ENCODE assay signal across 1 cellular context in the genomic region with DNA sequence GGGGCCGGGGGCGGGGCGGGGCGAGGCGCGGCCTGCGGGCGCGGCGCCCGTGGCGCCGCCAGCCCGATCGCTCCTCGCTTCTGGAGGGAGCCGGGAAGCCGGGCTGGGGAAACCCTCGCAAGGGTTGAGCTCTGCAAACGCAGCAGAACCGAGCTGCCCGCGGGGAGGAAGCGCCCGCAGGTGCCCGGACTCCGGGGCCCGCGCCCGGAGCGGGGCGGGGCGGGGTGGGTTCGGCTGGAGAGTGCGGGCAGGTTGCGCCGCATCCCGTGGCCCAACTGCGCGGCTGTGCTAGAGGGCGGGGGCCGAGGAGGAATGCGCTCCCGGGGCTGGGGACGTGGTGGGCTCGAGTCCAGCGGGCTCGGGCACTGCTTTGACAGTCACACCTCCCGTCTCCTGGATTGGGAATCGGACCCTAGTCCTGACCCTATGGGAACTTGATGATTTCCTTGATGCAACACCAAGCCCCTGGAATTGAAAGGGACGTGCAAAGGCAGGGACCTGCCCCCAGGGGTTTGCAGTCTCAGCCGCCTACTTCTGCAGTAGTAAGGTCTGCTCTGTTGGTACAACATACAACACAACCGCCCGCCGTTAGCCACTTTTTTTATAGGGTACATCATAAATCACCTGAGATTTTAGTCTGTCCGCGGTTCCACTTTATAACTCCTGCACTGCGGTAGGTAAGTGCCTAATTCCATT.
TF ChIP-seq lines count a peak whose summit lies in the region.

No MANE protein-coding gene starts in this region.

TF ChIP-seq in GM23338, 12 proteins besides CTCF, POLR2A, EP300 and RAD21:
- TF ChIP-seq, protein P1, sequence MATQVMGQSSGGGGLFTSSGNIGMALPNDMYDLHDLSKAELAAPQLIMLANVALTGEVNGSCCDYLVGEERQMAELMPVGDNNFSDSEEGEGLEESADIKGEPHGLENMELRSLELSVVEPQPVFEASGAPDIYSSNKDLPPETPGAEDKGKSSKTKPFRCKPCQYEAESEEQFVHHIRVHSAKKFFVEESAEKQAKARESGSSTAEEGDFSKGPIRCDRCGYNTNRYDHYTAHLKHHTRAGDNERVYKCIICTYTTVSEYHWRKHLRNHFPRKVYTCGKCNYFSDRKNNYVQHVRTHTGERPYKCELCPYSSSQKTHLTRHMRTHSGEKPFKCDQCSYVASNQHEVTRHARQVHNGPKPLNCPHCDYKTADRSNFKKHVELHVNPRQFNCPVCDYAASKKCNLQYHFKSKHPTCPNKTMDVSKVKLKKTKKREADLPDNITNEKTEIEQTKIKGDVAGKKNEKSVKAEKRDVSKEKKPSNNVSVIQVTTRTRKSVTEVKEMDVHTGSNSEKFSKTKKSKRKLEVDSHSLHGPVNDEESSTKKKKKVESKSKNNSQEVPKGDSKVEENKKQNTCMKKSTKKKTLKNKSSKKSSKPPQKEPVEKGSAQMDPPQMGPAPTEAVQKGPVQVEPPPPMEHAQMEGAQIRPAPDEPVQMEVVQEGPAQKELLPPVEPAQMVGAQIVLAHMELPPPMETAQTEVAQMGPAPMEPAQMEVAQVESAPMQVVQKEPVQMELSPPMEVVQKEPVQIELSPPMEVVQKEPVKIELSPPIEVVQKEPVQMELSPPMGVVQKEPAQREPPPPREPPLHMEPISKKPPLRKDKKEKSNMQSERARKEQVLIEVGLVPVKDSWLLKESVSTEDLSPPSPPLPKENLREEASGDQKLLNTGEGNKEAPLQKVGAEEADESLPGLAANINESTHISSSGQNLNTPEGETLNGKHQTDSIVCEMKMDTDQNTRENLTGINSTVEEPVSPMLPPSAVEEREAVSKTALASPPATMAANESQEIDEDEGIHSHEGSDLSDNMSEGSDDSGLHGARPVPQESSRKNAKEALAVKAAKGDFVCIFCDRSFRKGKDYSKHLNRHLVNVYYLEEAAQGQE (IDR thresholded peaks at IDR 0.05; ENCODE audit: unreplicated experiment) = no peak
- TF ChIP-seq EZH2phosphoT487 (IDR thresholded peaks at IDR 0.05; ENCODE audit: unreplicated experiment) (no peak), NANOG (IDR thresholded peaks at IDR 0.05; ENCODE audit: borderline replicate concordance) (no peak), ZNF331 (CRISPR knock-in tag; IDR thresholded peaks at IDR 0.05; ENCODE audit: low read depth) (no peak), EZH2 (IDR thresholded peaks at IDR 0.05; ENCODE audit: low read depth, unreplicated experiment) (no peak), ZNF114 (CRISPR knock-in tag; IDR thresholded peaks at IDR 0.05) (no peak), POLR2AphosphoS5 (IDR thresholded peaks at IDR 0.05; ENCODE audit: low read depth) (no peak), CREB1 (CRISPR knock-in tag; IDR thresholded peaks at IDR 0.05; ENCODE audit: low read depth) (no peak), STAT1 (IDR thresholded peaks at IDR 0.05; ENCODE audit: unreplicated experiment) (no peak), JUNB (IDR thresholded peaks at IDR 0.05; ENCODE audit: unreplicated experiment) (no peak)
- TF ChIP-seq, protein P2, sequence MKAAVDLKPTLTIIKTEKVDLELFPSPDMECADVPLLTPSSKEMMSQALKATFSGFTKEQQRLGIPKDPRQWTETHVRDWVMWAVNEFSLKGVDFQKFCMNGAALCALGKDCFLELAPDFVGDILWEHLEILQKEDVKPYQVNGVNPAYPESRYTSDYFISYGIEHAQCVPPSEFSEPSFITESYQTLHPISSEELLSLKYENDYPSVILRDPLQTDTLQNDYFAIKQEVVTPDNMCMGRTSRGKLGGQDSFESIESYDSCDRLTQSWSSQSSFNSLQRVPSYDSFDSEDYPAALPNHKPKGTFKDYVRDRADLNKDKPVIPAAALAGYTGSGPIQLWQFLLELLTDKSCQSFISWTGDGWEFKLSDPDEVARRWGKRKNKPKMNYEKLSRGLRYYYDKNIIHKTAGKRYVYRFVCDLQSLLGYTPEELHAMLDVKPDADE (IDR thresholded peaks at IDR 0.05) = no peak
- TF ChIP-seq, protein P3, sequence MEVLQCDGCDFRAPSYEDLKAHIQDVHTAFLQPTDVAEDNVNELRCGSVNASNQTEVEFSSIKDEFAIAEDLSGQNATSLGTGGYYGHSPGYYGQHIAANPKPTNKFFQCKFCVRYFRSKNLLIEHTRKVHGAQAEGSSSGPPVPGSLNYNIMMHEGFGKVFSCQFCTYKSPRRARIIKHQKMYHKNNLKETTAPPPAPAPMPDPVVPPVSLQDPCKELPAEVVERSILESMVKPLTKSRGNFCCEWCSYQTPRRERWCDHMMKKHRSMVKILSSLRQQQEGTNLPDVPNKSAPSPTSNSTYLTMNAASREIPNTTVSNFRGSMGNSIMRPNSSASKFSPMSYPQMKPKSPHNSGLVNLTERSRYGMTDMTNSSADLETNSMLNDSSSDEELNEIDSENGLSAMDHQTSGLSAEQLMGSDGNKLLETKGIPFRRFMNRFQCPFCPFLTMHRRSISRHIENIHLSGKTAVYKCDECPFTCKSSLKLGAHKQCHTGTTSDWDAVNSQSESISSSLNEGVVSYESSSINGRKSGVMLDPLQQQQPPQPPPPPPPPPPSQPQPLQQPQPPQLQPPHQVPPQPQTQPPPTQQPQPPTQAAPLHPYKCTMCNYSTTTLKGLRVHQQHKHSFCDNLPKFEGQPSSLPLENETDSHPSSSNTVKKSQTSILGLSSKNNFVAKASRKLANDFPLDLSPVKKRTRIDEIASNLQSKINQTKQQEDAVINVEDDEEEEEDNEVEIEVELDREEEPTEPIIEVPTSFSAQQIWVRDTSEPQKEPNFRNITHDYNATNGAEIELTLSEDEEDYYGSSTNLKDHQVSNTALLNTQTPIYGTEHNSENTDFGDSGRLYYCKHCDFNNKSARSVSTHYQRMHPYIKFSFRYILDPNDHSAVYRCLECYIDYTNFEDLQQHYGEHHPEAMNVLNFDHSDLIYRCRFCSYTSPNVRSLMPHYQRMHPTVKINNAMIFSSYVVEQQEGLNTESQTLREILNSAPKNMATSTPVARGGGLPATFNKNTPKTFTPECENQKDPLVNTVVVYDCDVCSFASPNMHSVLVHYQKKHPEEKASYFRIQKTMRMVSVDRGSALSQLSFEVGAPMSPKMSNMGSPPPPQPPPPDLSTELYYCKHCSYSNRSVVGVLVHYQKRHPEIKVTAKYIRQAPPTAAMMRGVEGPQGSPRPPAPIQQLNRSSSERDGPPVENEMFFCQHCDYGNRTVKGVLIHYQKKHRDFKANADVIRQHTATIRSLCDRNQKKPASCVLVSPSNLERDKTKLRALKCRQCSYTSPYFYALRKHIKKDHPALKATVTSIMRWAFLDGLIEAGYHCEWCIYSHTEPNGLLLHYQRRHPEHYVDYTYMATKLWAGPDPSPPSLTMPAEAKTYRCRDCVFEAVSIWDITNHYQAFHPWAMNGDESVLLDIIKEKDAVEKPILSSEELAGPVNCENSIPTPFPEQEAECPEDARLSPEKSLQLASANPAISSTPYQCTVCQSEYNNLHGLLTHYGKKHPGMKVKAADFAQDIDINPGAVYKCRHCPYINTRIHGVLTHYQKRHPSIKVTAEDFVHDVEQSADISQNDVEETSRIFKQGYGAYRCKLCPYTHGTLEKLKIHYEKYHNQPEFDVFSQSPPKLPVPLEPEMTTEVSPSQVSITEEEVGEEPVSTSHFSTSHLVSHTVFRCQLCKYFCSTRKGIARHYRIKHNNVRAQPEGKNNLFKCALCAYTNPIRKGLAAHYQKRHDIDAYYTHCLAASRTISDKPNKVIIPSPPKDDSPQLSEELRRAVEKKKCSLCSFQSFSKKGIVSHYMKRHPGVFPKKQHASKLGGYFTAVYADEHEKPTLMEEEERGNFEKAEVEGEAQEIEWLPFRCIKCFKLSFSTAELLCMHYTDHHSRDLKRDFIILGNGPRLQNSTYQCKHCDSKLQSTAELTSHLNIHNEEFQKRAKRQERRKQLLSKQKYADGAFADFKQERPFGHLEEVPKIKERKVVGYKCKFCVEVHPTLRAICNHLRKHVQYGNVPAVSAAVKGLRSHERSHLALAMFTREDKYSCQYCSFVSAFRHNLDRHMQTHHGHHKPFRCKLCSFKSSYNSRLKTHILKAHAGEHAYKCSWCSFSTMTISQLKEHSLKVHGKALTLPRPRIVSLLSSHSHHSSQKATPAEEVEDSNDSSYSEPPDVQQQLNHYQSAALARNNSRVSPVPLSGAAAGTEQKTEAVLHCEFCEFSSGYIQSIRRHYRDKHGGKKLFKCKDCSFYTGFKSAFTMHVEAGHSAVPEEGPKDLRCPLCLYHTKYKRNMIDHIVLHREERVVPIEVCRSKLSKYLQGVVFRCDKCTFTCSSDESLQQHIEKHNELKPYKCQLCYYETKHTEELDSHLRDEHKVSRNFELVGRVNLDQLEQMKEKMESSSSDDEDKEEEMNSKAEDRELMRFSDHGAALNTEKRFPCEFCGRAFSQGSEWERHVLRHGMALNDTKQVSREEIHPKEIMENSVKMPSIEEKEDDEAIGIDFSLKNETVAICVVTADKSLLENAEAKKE (CRISPR knock-in tag; IDR thresholded peaks at IDR 0.05) = no peak
